8 cellular contexts compared by ENCODE assay signal in genomic region chr3:149752051-149752787, GRCh38. TPM values are rescaled to one million over a fixed set of nuclear protein-coding genes. Genes with fewer than 3 reads are reported as not detected.
DNase-seq lines count a peak whose midpoint lies in the region; ATAC-seq and TF ChIP-seq lines count a peak whose summit lies in the region.

COMMD2 (minus strand) TSS chr3:149752489; CDS start chr3:149752444, 45 bp downstream.

- no peaks in the 10 kb centered on the region for H3K27me3 Mint-ChIP-seq in activated naive CD8-positive, alpha-beta T cell treated with anti-CD3 and anti-CD28 coated beads, Interleukin-2, amount 50 U/mL, for 24 hours
- H3K27me3 Mint-ChIP-seq in type B pancreatic cell, result peaks cover 4% of the 10 kb centered on the region

- H3K4me3 Mint-ChIP-seq in activated naive CD8-positive, alpha-beta T cell treated with anti-CD3 and anti-CD28 coated beads, Interleukin-2, amount 50 U/mL, for 24 hours, result peak within 1 kb of the TSS; percentile 92
- peak within 1 kb of the TSS; percentile 97 for H3K4me3 Mint-ChIP-seq in type B pancreatic cell

- DNase-seq in NCI-H1092 treated with DMSO at 0.1 percent for 48 hours (lab: John Stamatoyannopoulos, UW) (peak; percentile 80), SW 1271 (lab: John Stamatoyannopoulos, UW) (peak; percentile 78 to 90), cardiac septum (ENCODE audit: low spot score) (peak; percentile 87), pons (ENCODE audit: low spot score) (peak; percentile 77), type B pancreatic cell (ENCODE audit: extremely low spot score, unreplicated experiment) (peak; percentile 79)
- peak; percentile 76 for DNase-seq in activated naive CD8-positive, alpha-beta T cell treated with anti-CD3 and anti-CD28 coated beads, Interleukin-2, amount 50 U/mL, for 24 hours

- peak within 1 kb of the TSS; percentile 85 for H3K27ac Mint-ChIP-seq in activated naive CD8-positive, alpha-beta T cell treated with anti-CD3 and anti-CD28 coated beads, Interleukin-2, amount 50 U/mL, for 24 hours
- H3K27ac Mint-ChIP-seq in type B pancreatic cell, result peak within 1 kb of the TSS; percentile 91

- intact Hi-C loops in cardiac septum (cut with DNase I), result loop anchor here (2.0 kb wide), 1 partner anchor 61 kb away; the partner anchor contains the start of gene RNF13

- H3K4me1 Mint-ChIP-seq in activated naive CD8-positive, alpha-beta T cell treated with anti-CD3 and anti-CD28 coated beads, Interleukin-2, amount 50 U/mL, for 24 hours, result peaks cover 21% of the 10 kb centered on the region
- peaks cover 6% of the 10 kb centered on the region for H3K4me1 Mint-ChIP-seq in type B pancreatic cell (ENCODE audit: unreplicated experiment)

- ATAC-seq in HG02623 (IDR thresholded peaks at IDR 0.05; ENCODE audit: unreplicated experiment), result peak; percentile 97
- ATAC-seq in activated naive CD8-positive, alpha-beta T cell treated with anti-CD3 and anti-CD28 coated beads, Interleukin-2, amount 50 U/mL, for 24 hours, result peak; percentile 100

- peaks cover 21% of the 10 kb centered on the region for H3K36me3 Mint-ChIP-seq in activated naive CD8-positive, alpha-beta T cell treated with anti-CD3 and anti-CD28 coated beads, Interleukin-2, amount 50 U/mL, for 24 hours (ENCODE audit: low read depth)
- H3K36me3 Mint-ChIP-seq in type B pancreatic cell, result peaks cover 12% of the 10 kb centered on the region

- TF ChIP-seq CTCF in GM12872 (IDR thresholded peaks at IDR 0.05; ENCODE audit: insufficient read depth, low read depth, low read length) (peak; percentile 35; the same call in 2 of the 3 replicates), type B pancreatic cell (conservative IDR thresholded peaks at IDR 0.05) (peak; percentile 64)

- no peaks in the 10 kb centered on the region for H3K9me3 Mint-ChIP-seq in activated naive CD8-positive, alpha-beta T cell treated with anti-CD3 and anti-CD28 coated beads, Interleukin-2, amount 50 U/mL, for 24 hours
- no peaks in the 10 kb centered on the region for H3K9me3 Mint-ChIP-seq in type B pancreatic cell

RNA-seq across cellular contexts. Expression of gene COMMD2, which starts in this region (rescaled TPM):
- 19.5 TPM for total RNA-seq in cardiac septum
- 53.2 and 55.7 TPM in 2 replicates for total RNA-seq in type B pancreatic cell (ENCODE audit: low replicate concordance)

Comparison
In these comparisons a context has a peak if more than half of its experiments do, and no peak if none do; other contexts are left out.
1. Peak in every context shown above with its lines: DNase-seq and ATAC-seq.